In genomic region chr10:11300071-11300470, GRCh38 we compare ENCODE assay signal across 15 cellular contexts.
"Had no signal": no experiment of that assay in that cellular context is flagged by ENCODE, and none has a peak within 500 bp of the region (broad histone marks: within the 10 kb centered on the region; RNA-seq: fewer than 3 reads in every experiment).

No MANE protein-coding gene starts in this region.

- H3K4me3 Mint-ChIP-seq: activated B cell treated with CpG ODN at 0.5 μM for 24 hours; activated CD4-positive, alpha-beta T cell treated with anti-CD3 and anti-CD28 coated beads, Interleukin-2, amount 10 ng/mL, durations not matched to agents 7 days and 5 days; endodermal cell; T-helper 2 cell treated with Interferon-gamma antibody and Interleukin-4, amounts not matched to agents 5 μg/mL and 100 μg/mL, for 36 hours had no signal

- ATAC-seq: gastroesophageal sphincter; right cardiac atrium; stimulated activated naive CD8-positive, alpha-beta T cell treated with anti-CD3 and anti-CD28 coated beads, Interleukin-15, Interleukin-2, amounts not matched to agents 100 U/mL and 50 U/mL, for 24 hours had no signal

- H3K4me1 Mint-ChIP-seq: activated B cell treated with CpG ODN at 0.5 μM for 24 hours, endodermal cell had no signal

- H3K27ac Mint-ChIP-seq: activated B cell treated with CpG ODN at 0.5 μM for 24 hours; activated CD4-positive, alpha-beta T cell treated with anti-CD3 and anti-CD28 coated beads, Interleukin-2, amount 10 ng/mL, durations not matched to agents 7 days and 5 days; endodermal cell; T-helper 2 cell treated with Interferon-gamma antibody and Interleukin-4, amounts not matched to agents 5 μg/mL and 100 μg/mL, for 36 hours had no signal

- DNase-seq: activated B cell treated with CpG ODN at 0.5 μM for 24 hours; activated CD4-positive, alpha-beta T cell treated with anti-CD3 and anti-CD28 coated beads, Interleukin-2, amount 10 ng/mL, durations not matched to agents 7 days and 5 days; activated T-cell treated with anti-CD3 and anti-CD28 coated beads, Interleukin-2, amount 50 U/mL, for 48 hours; endodermal cell; islet precursor cell; midbrain; nucleus accumbens; right cardiac atrium; stimulated activated CD4-positive, alpha-beta T cell treated with anti-CD3 and anti-CD28 coated beads, Interleukin-15, amount 100 ng/mL, for 24 hours; stimulated activated CD4-positive, alpha-beta T cell treated with anti-CD3 and anti-CD28 coated beads, Interleukin-4, amount 100 ng/mL, for 24 hours; stimulated activated naive CD8-positive, alpha-beta T cell treated with anti-CD3 and anti-CD28 coated beads, Interleukin-15, Interleukin-2, amounts not matched to agents 100 U/mL and 50 U/mL, for 24 hours; SW 1271; transverse colon had no signal

- H3K9me3 Mint-ChIP-seq: activated B cell treated with CpG ODN at 0.5 μM for 24 hours had no signal

- H3K27me3 Mint-ChIP-seq: activated B cell treated with CpG ODN at 0.5 μM for 24 hours; activated CD4-positive, alpha-beta T cell treated with anti-CD3 and anti-CD28 coated beads, Interleukin-2, amount 10 ng/mL, durations not matched to agents 7 days and 5 days had no signal
